8 cellular contexts compared by ENCODE assay signal in genomic region chr5:88660947-88661869, GRCh38.
A peak's percentile ranks its signal among the peaks of the same experiment; 100 is the strongest.
DNase-seq lines count a peak whose midpoint lies in the region; ATAC-seq and TF ChIP-seq lines count a peak whose summit lies in the region.

No MANE protein-coding gene starts in this region.

- H3K9me3 Mint-ChIP-seq in activated CD8-positive, alpha-beta T cell treated with anti-CD3 and anti-CD28 coated beads, Interleukin-2, amount 10 ng/mL, durations not matched to agents 7 days and 5 days (ENCODE audit: insufficient read depth), result peaks cover 4% of the 10 kb centered on the region

- no peaks in the 10 kb centered on the region for H3K36me3 ChIP-seq in parathyroid adenoma (ENCODE audit: control insufficient read depth, insufficient read depth, low read length)

- H3K9ac ChIP-seq in parathyroid adenoma, result no peak overlapping the region

- no peak for TF ChIP-seq CTCF in parathyroid adenoma (IDR thresholded peaks at IDR 0.05)

- POLR2A ChIA-PET in activated CD8-positive, alpha-beta T cell treated with anti-CD3 and anti-CD28 coated beads, Interleukin-2, amount 10 ng/mL, durations not matched to agents 7 days and 5 days (lab: Charles Lee), result no interaction called here

- peak; percentile 73 for ATAC-seq in HG03135 (IDR thresholded peaks at IDR 0.05; ENCODE audit: unreplicated experiment)
- peak; percentile 76 for ATAC-seq in activated CD8-positive, alpha-beta T cell treated with anti-CD3 and anti-CD28 coated beads, Interleukin-2, amount 10 ng/mL, durations not matched to agents 7 days and 5 days

- DNase-seq in D341Med (ENCODE audit: low spot score) (peak; percentile 97), NCI-H2171 treated with DMSO at 0.1 percent for 48 hours (lab: John Stamatoyannopoulos, UW) (peak; percentile 84), glomerular visceral epithelial cell (ENCODE audit: extremely low spot score) (peak; percentile 75), NCI-H1092 treated with DMSO at 0.1 percent for 48 hours (lab: John Stamatoyannopoulos, UW) (no peak)
- peak; percentile 45 for DNase-seq in activated CD8-positive, alpha-beta T cell treated with anti-CD3 and anti-CD28 coated beads, Interleukin-2, amount 10 ng/mL, durations not matched to agents 7 days and 5 days

- H3K36me3 Mint-ChIP-seq in activated CD8-positive, alpha-beta T cell treated with anti-CD3 and anti-CD28 coated beads, Interleukin-2, amount 10 ng/mL, durations not matched to agents 7 days and 5 days (ENCODE audit: low read depth), result peaks cover 3% of the 10 kb centered on the region

- H3K4me2 ChIP-seq in parathyroid adenoma (ENCODE audit: low read length), result peak overlapping the region; percentile 48

- peaks cover 8% of the 10 kb centered on the region for H3K27me3 ChIP-seq in parathyroid adenoma (ENCODE audit: control insufficient read depth, insufficient read depth, low read length)

- no peaks in the 10 kb centered on the region for H3K79me2 ChIP-seq in parathyroid adenoma

- peak overlapping the region; percentile 48 for H2AFZ ChIP-seq in parathyroid adenoma

- no peak overlapping the region for H3K27ac ChIP-seq in parathyroid adenoma

- no peak overlapping the region for H3K27ac Mint-ChIP-seq in activated CD8-positive, alpha-beta T cell treated with anti-CD3 and anti-CD28 coated beads, Interleukin-2, amount 10 ng/mL, durations not matched to agents 7 days and 5 days

- peak; percentile 47 for TF ChIP-seq POLR2A in GM19099 (IDR thresholded peaks at IDR 0.05; ENCODE audit: extremely low read depth, insufficient read length, low read depth)

- H3K4me3 Mint-ChIP-seq in activated CD8-positive, alpha-beta T cell treated with anti-CD3 and anti-CD28 coated beads, Interleukin-2, amount 10 ng/mL, durations not matched to agents 7 days and 5 days, result peak overlapping the region; percentile 70

- no peaks in the 10 kb centered on the region for H3K9me3 ChIP-seq in parathyroid adenoma (ENCODE audit: control insufficient read depth, low read length)

- peaks cover 3% of the 10 kb centered on the region for H3K4me1 ChIP-seq in parathyroid adenoma

- peaks cover 64% of the 10 kb centered on the region for H3K27me3 Mint-ChIP-seq in activated CD8-positive, alpha-beta T cell treated with anti-CD3 and anti-CD28 coated beads, Interleukin-2, amount 10 ng/mL, durations not matched to agents 7 days and 5 days (ENCODE audit: low read depth)

- no peak overlapping the region for H3K4me3 ChIP-seq in parathyroid adenoma (ENCODE audit: low read depth, low read length)

- peaks cover 25% of the 10 kb centered on the region for H3K4me1 Mint-ChIP-seq in activated CD8-positive, alpha-beta T cell treated with anti-CD3 and anti-CD28 coated beads, Interleukin-2, amount 10 ng/mL, durations not matched to agents 7 days and 5 days (ENCODE audit: low read depth)

- CTCF ChIA-PET in activated CD8-positive, alpha-beta T cell treated with anti-CD3 and anti-CD28 coated beads, Interleukin-2, amount 10 ng/mL, durations not matched to agents 7 days and 5 days (lab: Charles Lee), result interaction anchor here (0.6 to 4.3 kb wide), 7 partner anchors 8 to 880 kb away, joined by 3 to 27 read pairs (median 4); no protein-coding TSS in a partner anchor
